Comparison of ENCODE assay signal across 20 cellular contexts in genomic region chr4:4986856-4987255, GRCh38. TPM values are rescaled to one million over a fixed set of nuclear protein-coding genes. Genes with fewer than 3 reads are reported as not detected.
DNase-seq lines count a peak whose midpoint lies in the region; ATAC-seq, FAIRE-seq and TF ChIP-seq lines count a peak whose summit lies in the region.
"Had no signal": no experiment of that assay in that cellular context is flagged by ENCODE, and none has a peak within 500 bp of the region (broad histone marks: within the 10 kb centered on the region; RNA-seq: fewer than 3 reads in every experiment).

No MANE protein-coding gene starts in this region.

- ATAC-seq in gastroesophageal sphincter = no peak
- ATAC-seq: A549 had no signal

- peak overlapping the region; percentile 59 for H3K27ac Mint-ChIP-seq in astrocyte (ENCODE audit: unreplicated experiment)
- H3K27ac Mint-ChIP-seq: CD4-positive, alpha-beta T cell had no signal

- WGBS in mammary epithelial cell (ENCODE audit: low coverage, missing lambda C conversion rate) = 53% methylated on average over 5 of the region's 5 CpGs
- WGBS in gastroesophageal sphincter (ENCODE audit: low coverage in 1 of 2), 2 donors = 73 to 85% methylated on average over 3 to 5 of the region's 5 CpGs

- H3K27me3 ChIP-seq in mammary epithelial cell (ENCODE audit: insufficient read depth, low read length) (no peaks in the 10 kb centered on the region), breast epithelium (no peaks in the 10 kb centered on the region), astrocyte (ENCODE audit: insufficient read depth, low read length) (no peaks in the 10 kb centered on the region), osteoblast (ENCODE audit: insufficient read depth, low read length) (no peaks in the 10 kb centered on the region), gastroesophageal sphincter (no peaks in the 10 kb centered on the region)

- peaks cover 5% of the 10 kb centered on the region for H3K4me1 Mint-ChIP-seq in astrocyte (ENCODE audit: low read depth, unreplicated experiment)

- H3K4me3 Mint-ChIP-seq in astrocyte (ENCODE audit: unreplicated experiment) = no peak overlapping the region
- H3K4me3 Mint-ChIP-seq: CD4-positive, alpha-beta T cell had no signal

- H3K4me1 ChIP-seq in mammary epithelial cell (ENCODE audit: insufficient read depth, low read length) (no peaks in the 10 kb centered on the region), breast epithelium (no peaks in the 10 kb centered on the region), astrocyte (ENCODE audit: insufficient read depth, low read length) (peaks cover 13% of the 10 kb centered on the region), osteoblast (ENCODE audit: insufficient read depth, low read length) (peaks cover 14% of the 10 kb centered on the region), gastroesophageal sphincter (peaks cover 0 to 18% (median 4%) of the 10 kb centered on the region in 3 donors)
- H3K4me1 ChIP-seq: HAP-1 had no signal

- intact Hi-C loops in mammary epithelial cell (cut with micrococcal nuclease) = no loop called here
- intact Hi-C loops in breast epithelium (cut with DNase I; ENCODE audit: low total_unique reads) = loop anchor here (5.0 kb wide), 1 partner anchor 625 kb away; no protein-coding TSS in a partner anchor

- no peak for TF ChIP-seq EP300 in gastroesophageal sphincter (IDR thresholded peaks at IDR 0.05)

- DNase-seq in mammary epithelial cell (peak; percentile 12), breast epithelium (ENCODE audit: low spot score in 2 of 2) (no peak), astrocyte (ENCODE audit: low read depth) (no peak), osteoblast (ENCODE audit: insufficient read length, low spot score, missing footprints) (peak; percentile 66), kidney tubule cell (ENCODE audit: low spot score) (no peak), NCI-H69 (lab: John Stamatoyannopoulos, UW) (no peak)
- DNase-seq: AML-193; CD4-positive, alpha-beta T cell; DMS153; DMS79; GDM1; GM23248 had no signal

- H4K20me1 ChIP-seq in mammary epithelial cell (ENCODE audit: insufficient read depth, low read length) (no peaks in the 10 kb centered on the region), astrocyte (ENCODE audit: insufficient read depth, low read length) (no peaks in the 10 kb centered on the region), osteoblast (ENCODE audit: insufficient read depth, low read length) (no peaks in the 10 kb centered on the region)

- H3K27me3 Mint-ChIP-seq in astrocyte (ENCODE audit: low read depth, unreplicated experiment) = peaks cover 13% of the 10 kb centered on the region
- H3K27me3 Mint-ChIP-seq: CD4-positive, alpha-beta T cell had no signal

- H3K36me3 ChIP-seq in mammary epithelial cell (ENCODE audit: insufficient read depth, low read length) = no peaks in the 10 kb centered on the region
- no peaks in the 10 kb centered on the region for H3K36me3 ChIP-seq in breast epithelium
- H3K36me3 ChIP-seq in astrocyte (ENCODE audit: insufficient read depth, low read length) = no peaks in the 10 kb centered on the region
- no peaks in the 10 kb centered on the region for H3K36me3 ChIP-seq in osteoblast (ENCODE audit: insufficient read depth, low read length)
- H3K36me3 ChIP-seq in gastroesophageal sphincter = no peaks in the 10 kb centered on the region
- H3K36me3 ChIP-seq: HAP-1 had no signal

- TF ChIP-seq POLR2A in breast epithelium (IDR thresholded peaks at IDR 0.05) (no peak), gastroesophageal sphincter (IDR thresholded peaks at IDR 0.05) (no peak)

- in situ Hi-C loops in mammary epithelial cell (cut with MboI; ENCODE audit: low sequenced_read_pairs in 2 of 2) = loop anchor here in 1 of 2 donors (25.0 kb wide), 1 partner anchor 500 kb away; no protein-coding TSS in a partner anchor

- H3K79me2 ChIP-seq in mammary epithelial cell (ENCODE audit: insufficient read depth, low read length) (no peaks in the 10 kb centered on the region), astrocyte (ENCODE audit: insufficient read depth, low read length) (no peaks in the 10 kb centered on the region), osteoblast (ENCODE audit: insufficient read depth, low read length) (no peaks in the 10 kb centered on the region)

- TF ChIP-seq CTCF in mammary epithelial cell (conservative IDR thresholded peaks at IDR 0.05 in 1 of 2, IDR thresholded peaks at IDR 0.05 in 1 of 2; ENCODE audit: extremely low read depth in 1 of 2, insufficient read depth in 1 of 2, low read depth in 1 of 2, low read length in 2 of 2) (no peak), breast epithelium (IDR thresholded peaks at IDR 0.05) (no peak), astrocyte (IDR thresholded peaks at IDR 0.05; ENCODE audit: insufficient read depth, low read depth, low read length) (no peak), osteoblast (IDR thresholded peaks at IDR 0.05; ENCODE audit: extremely low read depth, low read depth, low read length) (no peak), gastroesophageal sphincter (IDR thresholded peaks at IDR 0.05) (no peak)

- no peak overlapping the region for H3K9ac ChIP-seq in mammary epithelial cell (ENCODE audit: insufficient read depth, low read length)
- H3K9ac ChIP-seq in astrocyte (ENCODE audit: low read length) = no peak overlapping the region
- H3K9ac ChIP-seq: GM23248 had no signal

- H3K4me2 ChIP-seq in mammary epithelial cell (ENCODE audit: insufficient read depth, low read depth, low read length) (no peak overlapping the region), astrocyte (ENCODE audit: low read length) (no peak overlapping the region), osteoblast (ENCODE audit: insufficient read depth, low read length) (no peak overlapping the region)
- H3K4me2 ChIP-seq: A549 had no signal

- BruUV-seq in mammary epithelial cell (replicated peaks; lab: Mats Ljungman, UMichigan) = no TSS peak

- H2AFZ ChIP-seq in mammary epithelial cell (ENCODE audit: low read depth, low read length) = no peak overlapping the region
- H2AFZ ChIP-seq in astrocyte (ENCODE audit: low read depth, low read length) = no peak overlapping the region
- no peak overlapping the region for H2AFZ ChIP-seq in osteoblast (ENCODE audit: low read length)
- H2AFZ ChIP-seq: GM23248 had no signal

- H3K27ac ChIP-seq in mammary epithelial cell (ENCODE audit: insufficient read depth, low read depth, low read length) (no peak overlapping the region), breast epithelium (no peak overlapping the region), astrocyte (ENCODE audit: low read depth, low read length) (no peak overlapping the region), osteoblast (ENCODE audit: low read depth, low read length) (no peak overlapping the region), gastroesophageal sphincter (no peak overlapping the region)
- H3K27ac ChIP-seq: 22Rv1, C4-2B, GM23248 had no signal

- CTCF ChIA-PET in mammary epithelial cell (lab: Charles Lee; ENCODE audit: low non-redundant PET) = no interaction called here

- no peak overlapping the region for H3K4me3 ChIP-seq in mammary epithelial cell (replicated peaks in 1 of 3; ENCODE audit: insufficient read depth in 1 of 3, low read depth in 2 of 3, low read length in 3 of 3)
- H3K4me3 ChIP-seq in breast epithelium = no peak overlapping the region
- no peak overlapping the region for H3K4me3 ChIP-seq in astrocyte (ENCODE audit: insufficient read depth, low read depth, low read length)
- no peak overlapping the region for H3K4me3 ChIP-seq in osteoblast (ENCODE audit: insufficient read depth, low read length)
- no peak overlapping the region for H3K4me3 ChIP-seq in gastroesophageal sphincter
- H3K4me3 ChIP-seq: A549, GM23248, HAP-1 had no signal

- H3K9me3 ChIP-seq in mammary epithelial cell (replicated peaks; ENCODE audit: insufficient read depth, low read length) = no peaks in the 10 kb centered on the region
- H3K9me3 ChIP-seq in breast epithelium = no peaks in the 10 kb centered on the region
- H3K9me3 ChIP-seq in astrocyte (ENCODE audit: insufficient read depth, low read depth, low read length) = no peaks in the 10 kb centered on the region
- no peaks in the 10 kb centered on the region for H3K9me3 ChIP-seq in osteoblast (ENCODE audit: low read depth, low read length)
- H3K9me3 ChIP-seq in gastroesophageal sphincter = no peaks in the 10 kb centered on the region
- H3K9me3 ChIP-seq: A549, HAP-1 had no signal

- no peak for FAIRE-seq in astrocyte (lab: Jason Lieb, UNC)
- FAIRE-seq: A549, GM12892, GM18507 had no signal

- peaks cover 3% of the 10 kb centered on the region for H3K9me3 Mint-ChIP-seq in astrocyte (ENCODE audit: unreplicated experiment)
- H3K9me3 Mint-ChIP-seq: CD4-positive, alpha-beta T cell had no signal

- dilution Hi-C loops in mammary epithelial cell (cut with HindIII; ENCODE audit: low sequenced_read_pairs) = no loop called here

- H3K36me3 Mint-ChIP-seq in astrocyte (ENCODE audit: low read depth, unreplicated experiment) = no peaks in the 10 kb centered on the region

RNA-seq across cellular contexts. Expression of gene CYTL1, which starts 32.4 kb away (rescaled TPM):
- total RNA-seq in mammary epithelial cell (not detected), breast epithelium (1 to 10 TPM in 1 of 3 donors, under 1 TPM in 2; 0.44 to 1.9 (median 0.66) TPM), astrocyte (9.2 and 9.6 TPM in 2 replicates), osteoblast (0.36 and 15.3 TPM in 2 replicates), gastroesophageal sphincter (1 to 10 TPM; 1.4 to 5.0 (median 2.3) TPM)
- polyA plus RNA-seq in mammary epithelial cell = 0.14 TPM
- polyA minus RNA-seq in mammary epithelial cell = not detected
- total RNA-seq: CD4-positive, alpha-beta T cell; GM23248 had no signal
- polyA plus RNA-seq: A549, BJ had no signal

Comparison
In these comparisons a context has a peak if more than half of its experiments do, and no peak if none do; other contexts are left out.
1. DNase-seq: peak in mammary epithelial cell (single experiment) and osteoblast (single experiment); none in breast epithelium (0 of 2), astrocyte (single experiment), kidney tubule cell (single experiment) and NCI-H69 (single experiment).